ENCODE assay signal across 14 cellular contexts in genomic region chr2:164657129-164657528, GRCh38. TPM values are rescaled to one million over a fixed set of nuclear protein-coding genes. Genes with fewer than 3 reads are reported as not detected.
DNase-seq lines count a peak whose midpoint lies in the region; ATAC-seq and TF ChIP-seq lines count a peak whose summit lies in the region.
"Had no signal": no experiment of that assay in that cellular context is flagged by ENCODE, and none has a peak within 500 bp of the region (broad histone marks: within the 10 kb centered on the region; RNA-seq: fewer than 3 reads in every experiment).

No MANE protein-coding gene starts in this region.

- in situ Hi-C loops in GM13976 (cut with MboI; ENCODE audit: low sequenced_read_pairs, unreplicated experiment): no loop called here

- no peak for TF ChIP-seq CTCF in foreskin keratinocyte (conservative IDR thresholded peaks at IDR 0.05)
- TF ChIP-seq CTCF in GM13976 (IDR thresholded peaks at IDR 0.05; ENCODE audit: borderline replicate concordance, control extremely low read depth, extremely low read depth, insufficient read depth, missing control alignments): no peak

- H3K4me1 ChIP-seq in foreskin keratinocyte: peaks cover 4% of the 10 kb centered on the region
- H3K4me1 ChIP-seq: transverse colon had no signal

- peak; percentile 89 for DNase-seq in A172 (ENCODE audit: low spot score)
- DNase-seq in HCEC 1CT: peak; percentile 81
- DNase-seq in amniotic epithelial cell (ENCODE audit: low read depth): peak; percentile 85
- DNase-seq in foreskin keratinocyte: peak; percentile 90 to 92
- DNase-seq in amygdala (lab: John Stamatoyannopoulos, UW): no peak
- no peak for DNase-seq in GM13976 (ENCODE audit: low spot score)
- no peak for DNase-seq in DMS153 (lab: John Stamatoyannopoulos, UW)
- DNase-seq: 8988T; activated CD4-positive, alpha-beta T cell treated with anti-CD3 and anti-CD28 coated beads for 4 hours; MM.1S; posterior cingulate gyrus; T-helper 1 cell; transverse colon had no signal

- H3K27ac ChIP-seq in foreskin keratinocyte: no peak overlapping the region
- H3K27ac ChIP-seq: transverse colon had no signal

- H3K27me3 ChIP-seq in foreskin keratinocyte: no peaks in the 10 kb centered on the region
- H3K27me3 ChIP-seq: transverse colon had no signal

- ATAC-seq in foreskin keratinocyte (peak; percentile 97), GM21390 (IDR thresholded peaks at IDR 0.05; ENCODE audit: unreplicated experiment) (no peak)

RNA-seq across cellular contexts. Expression of gene GRB14, which starts 35.8 kb away (rescaled TPM):
- total RNA-seq in A172 (2014; rRNA removed; shearing (Covaris generic)): 0.10 and 0.17 TPM in 2 replicates
- 2.4 and 2.6 TPM in 2 replicates for total RNA-seq in foreskin keratinocyte
- 1.5 and 2.5 TPM in 2 replicates for polyA plus RNA-seq in foreskin keratinocyte

Comparison
In these comparisons a context has a peak if more than half of its experiments do, and no peak if none do; other contexts are left out.
1. DNase-seq: peak in A172 (single experiment), HCEC 1CT (single experiment), amniotic epithelial cell (single experiment) and foreskin keratinocyte (2 of 2); none in amygdala (0 of 56), GM13976 (single experiment) and DMS153 (single experiment).